ENCODE assay signal across 19 cellular contexts in genomic region chr1:162141273-162142023, GRCh38.
A peak's percentile ranks its signal among the peaks of the same experiment; 100 is the strongest.
DNase-seq lines count a peak whose midpoint lies in the region; TF ChIP-seq lines count a peak whose summit lies in the region.
"Had no signal": no experiment of that assay in that cellular context is flagged by ENCODE, and none has a peak within 500 bp of the region (broad histone marks: within the 10 kb centered on the region; RNA-seq: fewer than 3 reads in every experiment).

No MANE protein-coding gene starts in this region.

- TF ChIP-seq CTCF in epithelial cell of proximal tubule (conservative IDR thresholded peaks at IDR 0.05; ENCODE audit: low read depth, low read length) (no peak), neutrophil (IDR thresholded peaks at IDR 0.05) (no peak), glutamatergic neuron (IDR thresholded peaks at IDR 0.05; ENCODE audit: partially characterized antibody, unreplicated experiment) (no peak), colonic mucosa (IDR thresholded peaks at IDR 0.05) (no peak)

- H3K9me3 ChIP-seq in neutrophil: no peaks in the 10 kb centered on the region
- H3K9me3 ChIP-seq in colonic mucosa: no peaks in the 10 kb centered on the region
- no peaks in the 10 kb centered on the region for H3K9me3 ChIP-seq in effector memory CD4-positive, alpha-beta T cell (ENCODE audit: control insufficient read depth, low read length)
- H3K9me3 ChIP-seq: right atrium auricular region had no signal

- DNase-seq in EL (peak; percentile 82), NOMO-1 treated with DMSO at 0.1 percent for 48 hours (lab: John Stamatoyannopoulos, UW; ENCODE audit: unreplicated experiment) (peak; percentile 75), epithelial cell of proximal tubule (ENCODE audit: low read depth) (peak; percentile 35), glutamatergic neuron (no peak), colonic mucosa (no peak)
- no peak for DNase-seq in effector memory CD4-positive, alpha-beta T cell
- no peak for DNase-seq in central memory CD4-positive, alpha-beta T cell
- DNase-seq: activated naive CD8-positive, alpha-beta T cell treated with anti-CD3 and anti-CD28 coated beads, Interleukin-2, amount 10 ng/mL, durations not matched to agents 7 days and 5 days; activated T-cell treated with anti-CD3 and anti-CD28 coated beads for 4 hours; CD4-positive, alpha-beta T cell; GDM1; H7; islet precursor cell; MV-4-11; stimulated activated naive CD8-positive, alpha-beta T cell treated with anti-CD3 and anti-CD28 coated beads, Interleukin-15, Interleukin-2, amounts not matched to agents 100 U/mL and 50 U/mL, for 24 hours; T-helper 1 cell had no signal

- H3K27ac ChIP-seq in neutrophil: peak overlapping the region; percentile 3
- H3K27ac ChIP-seq in colonic mucosa: no peak overlapping the region
- H3K27ac ChIP-seq in effector memory CD4-positive, alpha-beta T cell (ENCODE audit: insufficient read depth, low read length, poor library complexity, severe bottlenecking): no peak overlapping the region
- H3K27ac ChIP-seq: right atrium auricular region had no signal

- no peaks in the 10 kb centered on the region for H3K36me3 Mint-ChIP-seq in glutamatergic neuron (ENCODE audit: unreplicated experiment)
- H3K36me3 Mint-ChIP-seq: activated naive CD8-positive, alpha-beta T cell treated with anti-CD3 and anti-CD28 coated beads, Interleukin-2, amount 10 ng/mL, durations not matched to agents 7 days and 5 days had no signal

- H3K36me3 ChIP-seq in neutrophil (no peaks in the 10 kb centered on the region), colonic mucosa (no peaks in the 10 kb centered on the region)
- no peaks in the 10 kb centered on the region for H3K36me3 ChIP-seq in effector memory CD4-positive, alpha-beta T cell (ENCODE audit: control insufficient read depth, insufficient read depth, low read length)
- H3K36me3 ChIP-seq: right atrium auricular region had no signal

- peaks cover 25% of the 10 kb centered on the region for H3K4me1 Mint-ChIP-seq in glutamatergic neuron (ENCODE audit: low read depth, unreplicated experiment)

- no peaks in the 10 kb centered on the region for H3K9me3 Mint-ChIP-seq in glutamatergic neuron (ENCODE audit: unreplicated experiment)
- H3K9me3 Mint-ChIP-seq: activated naive CD8-positive, alpha-beta T cell treated with anti-CD3 and anti-CD28 coated beads, Interleukin-2, amount 10 ng/mL, durations not matched to agents 7 days and 5 days; CD4-positive, alpha-beta T cell; dendritic cell treated with granulocyte-macrophage colony-stimulating factor and Interleukin-4, amounts not matched to agents 40 ng/mL and 50 ng/mL, for 4 days had no signal

- peaks cover 0 to 18% of the 10 kb centered on the region in 2 experiments for H3K4me1 ChIP-seq in neutrophil (ENCODE audit: control insufficient read depth in 1 of 2, insufficient read depth in 1 of 2, low read depth in 1 of 2, low read length in 1 of 2)
- H3K4me1 ChIP-seq in colonic mucosa: no peaks in the 10 kb centered on the region
- no peaks in the 10 kb centered on the region for H3K4me1 ChIP-seq in effector memory CD4-positive, alpha-beta T cell (ENCODE audit: control insufficient read depth, insufficient read depth, low read length, poor library complexity, severe bottlenecking)

- H3K4me3 Mint-ChIP-seq in glutamatergic neuron (ENCODE audit: unreplicated experiment): no peak overlapping the region
- H3K4me3 Mint-ChIP-seq: activated naive CD8-positive, alpha-beta T cell treated with anti-CD3 and anti-CD28 coated beads, Interleukin-2, amount 10 ng/mL, durations not matched to agents 7 days and 5 days; CD4-positive, alpha-beta T cell; dendritic cell treated with granulocyte-macrophage colony-stimulating factor and Interleukin-4, amounts not matched to agents 40 ng/mL and 50 ng/mL, for 4 days had no signal

- intact Hi-C loops in colonic mucosa (cut with DNase I): no loop called here

- H3K9ac ChIP-seq in colonic mucosa (ENCODE audit: low read depth in 2 of 2, low read length in 2 of 2): no peak overlapping the region

- no peaks in the 10 kb centered on the region for H3K27me3 ChIP-seq in neutrophil
- H3K27me3 ChIP-seq in colonic mucosa: no peaks in the 10 kb centered on the region
- H3K27me3 ChIP-seq in effector memory CD4-positive, alpha-beta T cell (replicated peaks; ENCODE audit: control insufficient read depth, insufficient read depth, low read length, poor library complexity, severe bottlenecking): no peaks in the 10 kb centered on the region
- H3K27me3 ChIP-seq: right atrium auricular region had no signal

- no peak overlapping the region for H3K4me3 ChIP-seq in epithelial cell of proximal tubule (ENCODE audit: low read depth, low read length)
- H3K4me3 ChIP-seq in neutrophil (ENCODE audit: low read depth in 1 of 2, low read length in 1 of 2): no peak overlapping the region
- H3K4me3 ChIP-seq in colonic mucosa: no peak overlapping the region
- H3K4me3 ChIP-seq in effector memory CD4-positive, alpha-beta T cell (ENCODE audit: insufficient read depth, low read depth, low read length, poor library complexity, severe bottlenecking): no peak overlapping the region
- H3K4me3 ChIP-seq: right atrium auricular region had no signal

- H3K27me3 Mint-ChIP-seq in glutamatergic neuron (ENCODE audit: unreplicated experiment): peaks cover 3% of the 10 kb centered on the region

- H3K27ac Mint-ChIP-seq in glutamatergic neuron (ENCODE audit: unreplicated experiment): no peak overlapping the region
- H3K27ac Mint-ChIP-seq: activated naive CD8-positive, alpha-beta T cell treated with anti-CD3 and anti-CD28 coated beads, Interleukin-2, amount 10 ng/mL, durations not matched to agents 7 days and 5 days; CD4-positive, alpha-beta T cell; dendritic cell treated with granulocyte-macrophage colony-stimulating factor and Interleukin-4, amounts not matched to agents 40 ng/mL and 50 ng/mL, for 4 days had no signal

Comparison
In these comparisons a context has a peak if more than half of its experiments do, and no peak if none do; other contexts are left out.
1. DNase-seq: peak in EL (single experiment), NOMO-1 treated with DMSO at 0.1 percent for 48 hours (single experiment) and epithelial cell of proximal tubule (single experiment); none in glutamatergic neuron (single experiment), colonic mucosa (single experiment), effector memory CD4-positive, alpha-beta T cell (0 of 3) and central memory CD4-positive, alpha-beta T cell (single experiment).